21 cellular contexts compared by ENCODE assay signal in genomic region chr17:57490446-57490845, GRCh38.
"Had no signal": no experiment of that assay in that cellular context is flagged by ENCODE, and none has a peak within 500 bp of the region (broad histone marks: within the 10 kb centered on the region; RNA-seq: fewer than 3 reads in every experiment).

No MANE protein-coding gene starts in this region.

- H3K9me3 ChIP-seq: gastroesophageal sphincter, heart right ventricle, mucosa of descending colon, ovary, sigmoid colon, SK-N-SH, tibial nerve had no signal

- H3K4me3 ChIP-seq: coronary artery, gastroesophageal sphincter, heart right ventricle, mucosa of descending colon, ovary, sigmoid colon, tibial nerve had no signal

- H3K4me2 ChIP-seq: SK-N-SH had no signal

- H3K27ac Mint-ChIP-seq: activated CD4-positive, alpha-beta T cell treated with anti-CD3 and anti-CD28 coated beads, Interleukin-2, amount 10 ng/mL, durations not matched to agents 24 days and 14 days; activated naive CD8-positive, alpha-beta T cell treated with anti-CD3 and anti-CD28 coated beads, Interleukin-2, amount 10 ng/mL, durations not matched to agents 7 days and 5 days; T-helper 2 cell treated with Interferon-gamma antibody and Interleukin-4, amounts not matched to agents 5 μg/mL and 100 μg/mL, for 36 hours had no signal

- H3K36me3 ChIP-seq: gastroesophageal sphincter, heart right ventricle, ovary, sigmoid colon, tibial nerve had no signal

- H3K9me3 Mint-ChIP-seq: activated CD4-positive, alpha-beta T cell treated with anti-CD3 and anti-CD28 coated beads, Interleukin-2, amount 10 ng/mL, durations not matched to agents 24 days and 14 days; activated naive CD8-positive, alpha-beta T cell treated with anti-CD3 and anti-CD28 coated beads, Interleukin-2, amount 10 ng/mL, durations not matched to agents 7 days and 5 days; naive thymus-derived CD8-positive, alpha-beta T cell; T-helper 2 cell treated with Interferon-gamma antibody and Interleukin-4, amounts not matched to agents 5 μg/mL and 100 μg/mL, for 36 hours had no signal

- H3K27me3 Mint-ChIP-seq: activated CD4-positive, alpha-beta T cell treated with anti-CD3 and anti-CD28 coated beads, Interleukin-2, amount 10 ng/mL, durations not matched to agents 24 days and 14 days; activated naive CD8-positive, alpha-beta T cell treated with anti-CD3 and anti-CD28 coated beads, Interleukin-2, amount 10 ng/mL, durations not matched to agents 7 days and 5 days; naive thymus-derived CD8-positive, alpha-beta T cell had no signal

- ATAC-seq: gastroesophageal sphincter; heart right ventricle; mucosa of descending colon; naive thymus-derived CD8-positive, alpha-beta T cell had no signal

- H3K4me3 Mint-ChIP-seq: activated CD4-positive, alpha-beta T cell treated with anti-CD3 and anti-CD28 coated beads, Interleukin-2, amount 10 ng/mL, durations not matched to agents 24 days and 14 days; activated naive CD8-positive, alpha-beta T cell treated with anti-CD3 and anti-CD28 coated beads, Interleukin-2, amount 10 ng/mL, durations not matched to agents 7 days and 5 days; naive thymus-derived CD8-positive, alpha-beta T cell; T-helper 2 cell treated with Interferon-gamma antibody and Interleukin-4, amounts not matched to agents 5 μg/mL and 100 μg/mL, for 36 hours had no signal

- H3K27ac ChIP-seq: coronary artery, gastroesophageal sphincter, heart right ventricle, sigmoid colon, tibial nerve had no signal

- H3K9ac ChIP-seq: SK-N-SH had no signal

- DNase-seq: activated CD4-positive, alpha-beta T cell treated with anti-CD3 and anti-CD28 coated beads, Interleukin-2, amount 10 ng/mL, durations not matched to agents 24 days and 14 days; activated CD8-positive, alpha-beta memory T cell treated with anti-CD3 and anti-CD28 coated beads, Interleukin-2, amount 50 U/mL, for 4 hours; activated naive CD8-positive, alpha-beta T cell treated with anti-CD3 and anti-CD28 coated beads, Interleukin-2, amount 10 ng/mL, durations not matched to agents 7 days and 5 days; activated T-cell treated with anti-CD3 and anti-CD28 coated beads, Interleukin-2, amount 50 U/mL, for 48 hours; central memory CD4-positive, alpha-beta T cell; erythroblast; heart right ventricle; mesenchymal stem cell; mucosa of descending colon; naive thymus-derived CD8-positive, alpha-beta T cell; ovary; SK-N-SH; stimulated activated CD4-positive, alpha-beta T cell treated with anti-CD3 and anti-CD28 coated beads, Interleukin-12 subunit alpha, Interleukin-12 subunit beta, amount 100 ng/mL, for 4 hours; stimulated activated CD4-positive, alpha-beta T cell treated with anti-CD3 and anti-CD28 coated beads, Interleukin-1b, Interleukin-23, amount 100 ng/mL, for 48 hours; stimulated activated CD8-positive, alpha-beta memory T cell treated with anti-CD3 and anti-CD28 coated beads, Interleukin-4, amount 100 ng/mL, for 48 hours; stimulated activated naive CD4-positive, alpha-beta T cell treated with Interleukin-2 at 50 U/mL for 16 hours had no signal

- H3K27me3 ChIP-seq: gastroesophageal sphincter, heart right ventricle, ovary, sigmoid colon, tibial nerve had no signal
